Comparison of ENCODE assay signal across 26 cellular contexts in the genomic region with DNA sequence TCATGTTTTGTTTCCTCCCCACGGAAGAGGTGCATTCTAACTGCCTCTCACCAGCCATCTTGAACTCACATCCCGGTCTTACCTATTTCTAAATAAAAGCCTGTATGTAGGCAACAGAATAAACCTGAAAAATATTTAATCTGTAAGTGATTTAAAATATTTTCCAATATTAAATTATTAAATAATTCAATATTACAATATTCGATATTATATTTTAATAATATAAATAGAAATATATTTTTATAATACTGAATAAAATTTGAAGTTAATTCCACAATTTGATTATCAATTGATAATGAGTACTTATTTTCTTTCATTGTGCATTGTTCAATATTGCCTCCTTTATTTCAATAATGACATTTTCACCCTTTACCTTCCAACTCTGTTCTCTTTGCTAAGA.
"Had no signal": no experiment of that assay in that cellular context is flagged by ENCODE, and none has a peak within 500 bp of the region (broad histone marks: within the 10 kb centered on the region; RNA-seq: fewer than 3 reads in every experiment).

No MANE protein-coding gene starts in this region.

- H3K4me3 ChIP-seq: adrenal gland, body of pancreas, colonic mucosa, gastrocnemius medialis, heart left ventricle had no signal

- H3K36me3 ChIP-seq: adrenal gland, colonic mucosa, gastrocnemius medialis, heart left ventricle had no signal

- H3K27ac ChIP-seq: adrenal gland, body of pancreas, colonic mucosa, gastrocnemius medialis, heart left ventricle had no signal

- ATAC-seq: activated CD8-positive, alpha-beta T cell treated with anti-CD3 and anti-CD28 coated beads for 36 hours; activated naive CD8-positive, alpha-beta T cell treated with anti-CD3 and anti-CD28 coated beads, Interleukin-2, amount 50 U/mL, for 24 hours; activated T-cell treated with anti-CD3 and anti-CD28 coated beads, Interleukin-2, amount 50 U/mL, for 4 hours; body of pancreas; esophagus mucosa; gastrocnemius medialis; heart left ventricle; T-helper 17 cell had no signal

- DNase-seq: activated CD4-positive, alpha-beta T cell treated with anti-CD3 and anti-CD28 coated beads for 1 hour; activated CD4-positive, alpha-beta T cell treated with anti-CD3 and anti-CD28 coated beads for 4 hours; activated CD4-positive, alpha-beta T cell treated with anti-CD3 and anti-CD28 coated beads, Interleukin-2, amount 10 ng/mL, durations not matched to agents 7 days and 5 days; activated CD4-positive, alpha-beta T cell treated with anti-CD3 and anti-CD28 coated beads, Interleukin-2, amount 50 U/mL, for 4 hours; activated CD8-positive, alpha-beta memory T cell treated with anti-CD3 and anti-CD28 coated beads for 24 hours; activated CD8-positive, alpha-beta T cell treated with anti-CD3 and anti-CD28 coated beads for 36 hours; activated effector memory CD4-positive, alpha-beta T cell treated with anti-CD3 and anti-CD28 coated beads, Interleukin-2, amount 50 U/mL, for 16 hours; activated naive CD4-positive, alpha-beta T cell treated with anti-CD3 and anti-CD28 coated beads for 36 hours; activated naive CD8-positive, alpha-beta T cell treated with anti-CD3 and anti-CD28 coated beads for 36 hours; activated naive CD8-positive, alpha-beta T cell treated with anti-CD3 and anti-CD28 coated beads, Interleukin-2, amount 50 U/mL, for 24 hours; activated T-cell treated with anti-CD3 and anti-CD28 coated beads, Interleukin-2, amount 50 U/mL, for 4 hours; adrenal gland; amygdala; aorta; body of pancreas; caudate nucleus; colonic mucosa; effector CD8-positive, alpha-beta T cell; foreskin fibroblast; gastrocnemius medialis; glutamatergic neuron; heart left ventricle; T-helper 1 cell; T-helper 17 cell; T1000 had no signal

- H3K4me1 ChIP-seq: adrenal gland, body of pancreas, colonic mucosa, gastrocnemius medialis, heart left ventricle had no signal

- H3K9me3 ChIP-seq: adrenal gland, body of pancreas, colonic mucosa, gastrocnemius medialis, heart left ventricle had no signal

- H3K27me3 ChIP-seq: adrenal gland, body of pancreas, colonic mucosa, gastrocnemius medialis, heart left ventricle had no signal
